In the genomic region with DNA sequence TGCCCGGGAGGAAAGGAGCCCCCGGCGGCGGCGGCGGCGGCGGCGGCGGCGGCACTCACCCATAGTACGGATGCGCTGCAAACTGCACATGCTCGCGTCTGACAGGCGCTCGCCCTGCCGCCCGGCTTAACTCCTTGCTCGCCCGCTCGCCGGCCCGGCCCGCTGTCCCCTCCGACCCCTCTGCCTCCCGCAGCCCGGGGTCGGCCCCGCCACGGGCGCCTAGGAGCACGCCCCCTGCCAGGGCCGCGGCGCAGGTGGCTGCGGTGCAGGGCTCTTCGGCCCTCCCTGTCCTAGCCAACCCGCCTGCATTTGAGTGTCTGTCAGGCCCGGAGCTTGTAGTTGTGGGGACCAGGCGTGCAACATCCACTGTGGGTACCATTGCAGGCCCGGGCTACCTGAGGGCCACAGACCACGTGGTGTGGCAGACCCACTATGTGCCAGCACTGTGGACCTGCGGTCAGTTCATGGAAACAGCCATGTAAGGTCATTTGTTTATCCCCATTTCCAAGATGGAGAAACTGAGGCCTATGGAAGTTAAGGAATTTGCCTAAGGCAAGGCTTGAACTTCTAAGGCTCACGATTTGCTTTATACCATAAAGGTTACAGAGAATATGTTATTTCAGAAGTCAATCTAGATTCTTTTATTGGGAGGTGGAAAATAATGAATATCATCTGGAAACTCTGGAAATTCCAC, we compare ENCODE assay signal across 8 cellular contexts. TPM values are rescaled to one million over a fixed set of nuclear protein-coding genes. Genes with fewer than 3 reads are reported as not detected.
DNase-seq lines count a peak whose midpoint lies in the region; ATAC-seq and TF ChIP-seq lines count a peak whose summit lies in the region.

No MANE protein-coding gene starts in this region.

- H3K9me3 Mint-ChIP-seq in activated B cell treated with CpG ODN at 0.5 μM for 24 hours: no peaks in the 10 kb centered on the region
- no peaks in the 10 kb centered on the region for H3K9me3 Mint-ChIP-seq in type B pancreatic cell

- intact Hi-C loops in activated B cell treated with CpG ODN at 0.5 μM for 24 hours (cut with micrococcal nuclease): loop anchor here (1.0 kb wide), 2 partner anchors 22 to 27 kb away; partner anchors contain the start of gene TMEM229B

- H3K27me3 Mint-ChIP-seq in activated B cell treated with CpG ODN at 0.5 μM for 24 hours (no peaks in the 10 kb centered on the region), type B pancreatic cell (peaks cover 87% of the 10 kb centered on the region)

- H3K36me3 ChIP-seq in mucosa of stomach (ENCODE audit: control insufficient read depth, insufficient read depth, low read length): no peaks in the 10 kb centered on the region

- TF ChIP-seq CTCF in activated B cell treated with CpG ODN at 0.5 μM for 24 hours (IDR thresholded peaks at IDR 0.05) (no peak), type B pancreatic cell (conservative IDR thresholded peaks at IDR 0.05) (no peak)

- POLR2A ChIA-PET in activated B cell treated with CpG ODN at 0.5 μM for 24 hours (lab: Charles Lee): interaction anchor here (1.5 to 2.7 kb wide), 2 partner anchors 18 to 28 kb away, joined by 4 to 11 read pairs; partner anchors contain the start of gene TMEM229B

- no peak overlapping the region for H3K27ac Mint-ChIP-seq in activated B cell treated with CpG ODN at 0.5 μM for 24 hours
- H3K27ac Mint-ChIP-seq in type B pancreatic cell: no peak overlapping the region

- no peak overlapping the region for H3K4me3 ChIP-seq in mucosa of stomach (ENCODE audit: low read length)

- H3K27me3 ChIP-seq in mucosa of stomach (ENCODE audit: control insufficient read depth, insufficient read depth, low read length): peaks cover 6% of the 10 kb centered on the region

- CTCF ChIA-PET in activated B cell treated with CpG ODN at 0.5 μM for 24 hours (lab: Charles Lee): interaction anchor here (1.0 to 3.1 kb wide), 3 partner anchors 27 to 88 kb away, joined by 3 to 11 read pairs (median 10); partner anchors contain the start of gene TMEM229B

- H3K36me3 Mint-ChIP-seq in activated B cell treated with CpG ODN at 0.5 μM for 24 hours (ENCODE audit: low read depth) (no peaks in the 10 kb centered on the region), type B pancreatic cell (no peaks in the 10 kb centered on the region)

- peak overlapping the region; percentile 75 for H3K9ac ChIP-seq in mucosa of stomach (ENCODE audit: low read length)

- H3K4me1 Mint-ChIP-seq in activated B cell treated with CpG ODN at 0.5 μM for 24 hours (peaks cover 41% of the 10 kb centered on the region), type B pancreatic cell (ENCODE audit: unreplicated experiment) (peaks cover 5% of the 10 kb centered on the region)

- H3K4me1 ChIP-seq in mucosa of stomach (ENCODE audit: control insufficient read depth, insufficient read depth, low read length): peaks cover 16% of the 10 kb centered on the region

- peak overlapping the region; percentile 88 for H3K4me3 Mint-ChIP-seq in activated B cell treated with CpG ODN at 0.5 μM for 24 hours
- H3K4me3 Mint-ChIP-seq in type B pancreatic cell: peak overlapping the region; percentile 73

- ATAC-seq in HG02759 (IDR thresholded peaks at IDR 0.05; ENCODE audit: unreplicated experiment) (peak; percentile 61), activated B cell treated with CpG ODN at 0.5 μM for 24 hours (ENCODE audit: low read depth) (peak; percentile 69)

- no peaks in the 10 kb centered on the region for H3K9me3 ChIP-seq in mucosa of stomach (ENCODE audit: control insufficient read depth, low read length)

- DNase-seq in NCI-H1105 treated with DMSO at 0.1 percent for 48 hours (lab: John Stamatoyannopoulos, UW) (peak; percentile 18), NCI-H1105 (lab: John Stamatoyannopoulos, UW) (no peak), activated B cell treated with CpG ODN at 0.5 μM for 24 hours (peak; percentile 48), ecto neural progenitor cell (ENCODE audit: low spot score) (peak; percentile 61), type B pancreatic cell (ENCODE audit: extremely low spot score, unreplicated experiment) (no peak), NCI-H1048 (lab: John Stamatoyannopoulos, UW) (no peak)

RNA-seq across cellular contexts. Expression of gene PLEKHH1, which starts 17.6 kb away (rescaled TPM):
- total RNA-seq in activated B cell treated with CpG ODN at 0.5 μM for 24 hours (0.20 and 0.61 TPM in 2 replicates), type B pancreatic cell (ENCODE audit: low replicate concordance) (25.3 and 40.0 TPM in 2 replicates)

RNA-seq across cellular contexts. Expression of gene TMEM229B, which starts 27.0 kb away (rescaled TPM):
- total RNA-seq in activated B cell treated with CpG ODN at 0.5 μM for 24 hours: 3.3 and 3.7 TPM in 2 replicates
- total RNA-seq in type B pancreatic cell (ENCODE audit: low replicate concordance): 2.1 and 2.7 TPM in 2 replicates

Comparison
In these comparisons a context has a peak if more than half of its experiments do, and no peak if none do; other contexts are left out.
1. DNase-seq: peak in NCI-H1105 treated with DMSO at 0.1 percent for 48 hours (single experiment), activated B cell treated with CpG ODN at 0.5 μM for 24 hours (single experiment) and ecto neural progenitor cell (single experiment); none in NCI-H1105 (single experiment), type B pancreatic cell (single experiment) and NCI-H1048 (single experiment).
2. RNA of gene PLEKHH1, which starts 17.6 kb away (total RNA-seq): 25.3 to 40.0 TPM in type B pancreatic cell; 0.20 to 0.61 TPM in activated B cell treated with CpG ODN at 0.5 μM for 24 hours; every median in the first group is over 10 times any median in the second.